In the genomic region with DNA sequence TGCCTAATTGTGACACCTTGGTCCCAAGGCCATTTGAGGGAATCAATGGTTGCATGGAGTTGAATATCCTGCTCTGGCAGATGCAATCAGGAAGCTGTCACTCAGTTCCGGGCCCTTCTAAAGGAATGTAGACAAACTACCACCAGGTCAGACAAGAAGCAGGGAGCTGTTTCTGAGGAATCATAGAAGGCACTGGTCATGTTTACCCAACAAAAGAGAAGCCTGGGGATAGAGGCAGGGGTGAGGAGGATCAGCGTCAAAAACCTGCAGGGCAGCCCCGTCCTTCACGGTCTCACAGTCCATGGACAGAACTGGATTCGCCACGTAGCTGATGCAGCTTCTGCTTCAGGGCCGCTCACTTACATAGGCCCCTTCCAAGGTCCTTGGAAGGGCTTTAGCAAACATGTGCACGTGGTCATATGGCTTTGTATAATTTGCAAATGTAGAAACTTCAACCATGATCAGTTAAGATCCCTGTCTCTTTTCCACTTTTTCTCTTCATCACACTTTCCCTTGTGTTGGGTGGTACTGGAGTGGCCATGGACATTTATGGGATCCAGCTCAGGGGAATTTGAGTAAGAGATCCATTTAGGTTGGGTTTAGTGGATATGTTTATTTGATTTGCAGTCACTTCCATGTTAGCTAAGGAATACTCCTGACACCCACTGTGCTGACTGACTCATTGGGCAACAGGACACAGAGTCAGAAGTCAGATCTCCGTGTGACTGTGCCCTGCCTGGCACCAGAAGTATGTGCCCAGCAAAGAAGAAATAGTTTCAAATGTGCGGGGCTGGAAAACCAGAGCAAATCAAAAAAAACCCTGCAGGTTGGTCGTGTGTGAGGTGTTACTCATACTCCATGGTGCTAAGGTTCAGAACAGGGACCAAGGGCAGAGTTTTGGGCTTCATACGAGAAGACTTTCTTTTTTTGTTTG, we compare ENCODE assay signal across 1 cellular context.
TF ChIP-seq lines count a peak whose summit lies in the region.

No MANE protein-coding gene starts in this region.

TF ChIP-seq in HepG2, 621 proteins besides CTCF, POLR2A, EP300 and RAD21 (continued from another document and continues in another):
- peak; percentile 49; the same call in 1 of the 2 replicates for TF ChIP-seq SALL1 (CRISPR knock-in tag; IDR thresholded peaks at IDR 0.05)
- TF ChIP-seq HMG20A (CRISPR knock-in tag; IDR thresholded peaks at IDR 0.05; ENCODE audit: borderline replicate concordance), result no peak
- TF ChIP-seq, protein P1, sequence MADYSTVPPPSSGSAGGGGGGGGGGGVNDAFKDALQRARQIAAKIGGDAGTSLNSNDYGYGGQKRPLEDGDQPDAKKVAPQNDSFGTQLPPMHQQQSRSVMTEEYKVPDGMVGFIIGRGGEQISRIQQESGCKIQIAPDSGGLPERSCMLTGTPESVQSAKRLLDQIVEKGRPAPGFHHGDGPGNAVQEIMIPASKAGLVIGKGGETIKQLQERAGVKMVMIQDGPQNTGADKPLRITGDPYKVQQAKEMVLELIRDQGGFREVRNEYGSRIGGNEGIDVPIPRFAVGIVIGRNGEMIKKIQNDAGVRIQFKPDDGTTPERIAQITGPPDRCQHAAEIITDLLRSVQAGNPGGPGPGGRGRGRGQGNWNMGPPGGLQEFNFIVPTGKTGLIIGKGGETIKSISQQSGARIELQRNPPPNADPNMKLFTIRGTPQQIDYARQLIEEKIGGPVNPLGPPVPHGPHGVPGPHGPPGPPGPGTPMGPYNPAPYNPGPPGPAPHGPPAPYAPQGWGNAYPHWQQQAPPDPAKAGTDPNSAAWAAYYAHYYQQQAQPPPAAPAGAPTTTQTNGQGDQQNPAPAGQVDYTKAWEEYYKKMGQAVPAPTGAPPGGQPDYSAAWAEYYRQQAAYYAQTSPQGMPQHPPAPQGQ (CRISPR knock-in tag; IDR thresholded peaks at IDR 0.05; ENCODE audit: borderline replicate concordance), result no peak
- 0 out of 2 replicates have a peak, but pooled peaks have one; percentile 19 for TF ChIP-seq ZNF124 (CRISPR knock-in tag; IDR thresholded peaks at IDR 0.05)
- TF ChIP-seq, protein P2, sequence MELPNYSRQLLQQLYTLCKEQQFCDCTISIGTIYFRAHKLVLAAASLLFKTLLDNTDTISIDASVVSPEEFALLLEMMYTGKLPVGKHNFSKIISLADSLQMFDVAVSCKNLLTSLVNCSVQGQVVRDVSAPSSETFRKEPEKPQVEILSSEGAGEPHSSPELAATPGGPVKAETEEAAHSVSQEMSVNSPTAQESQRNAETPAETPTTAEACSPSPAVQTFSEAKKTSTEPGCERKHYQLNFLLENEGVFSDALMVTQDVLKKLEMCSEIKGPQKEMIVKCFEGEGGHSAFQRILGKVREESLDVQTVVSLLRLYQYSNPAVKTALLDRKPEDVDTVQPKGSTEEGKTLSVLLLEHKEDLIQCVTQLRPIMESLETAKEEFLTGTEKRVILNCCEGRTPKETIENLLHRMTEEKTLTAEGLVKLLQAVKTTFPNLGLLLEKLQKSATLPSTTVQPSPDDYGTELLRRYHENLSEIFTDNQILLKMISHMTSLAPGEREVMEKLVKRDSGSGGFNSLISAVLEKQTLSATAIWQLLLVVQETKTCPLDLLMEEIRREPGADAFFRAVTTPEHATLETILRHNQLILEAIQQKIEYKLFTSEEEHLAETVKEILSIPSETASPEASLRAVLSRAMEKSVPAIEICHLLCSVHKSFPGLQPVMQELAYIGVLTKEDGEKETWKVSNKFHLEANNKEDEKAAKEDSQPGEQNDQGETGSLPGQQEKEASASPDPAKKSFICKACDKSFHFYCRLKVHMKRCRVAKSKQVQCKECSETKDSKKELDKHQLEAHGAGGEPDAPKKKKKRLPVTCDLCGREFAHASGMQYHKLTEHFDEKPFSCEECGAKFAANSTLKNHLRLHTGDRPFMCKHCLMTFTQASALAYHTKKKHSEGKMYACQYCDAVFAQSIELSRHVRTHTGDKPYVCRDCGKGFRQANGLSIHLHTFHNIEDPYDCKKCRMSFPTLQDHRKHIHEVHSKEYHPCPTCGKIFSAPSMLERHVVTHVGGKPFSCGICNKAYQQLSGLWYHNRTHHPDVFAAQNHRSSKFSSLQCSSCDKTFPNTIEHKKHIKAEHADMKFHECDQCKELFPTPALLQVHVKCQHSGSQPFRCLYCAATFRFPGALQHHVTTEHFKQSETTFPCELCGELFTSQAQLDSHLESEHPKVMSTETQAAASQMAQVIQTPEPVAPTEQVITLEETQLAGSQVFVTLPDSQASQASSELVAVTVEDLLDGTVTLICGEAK (IDR thresholded peaks at IDR 0.05), result no peak
- TF ChIP-seq, protein P2 (CRISPR knock-in tag; IDR thresholded peaks at IDR 0.05), result no peak
- TF ChIP-seq, protein P3, sequence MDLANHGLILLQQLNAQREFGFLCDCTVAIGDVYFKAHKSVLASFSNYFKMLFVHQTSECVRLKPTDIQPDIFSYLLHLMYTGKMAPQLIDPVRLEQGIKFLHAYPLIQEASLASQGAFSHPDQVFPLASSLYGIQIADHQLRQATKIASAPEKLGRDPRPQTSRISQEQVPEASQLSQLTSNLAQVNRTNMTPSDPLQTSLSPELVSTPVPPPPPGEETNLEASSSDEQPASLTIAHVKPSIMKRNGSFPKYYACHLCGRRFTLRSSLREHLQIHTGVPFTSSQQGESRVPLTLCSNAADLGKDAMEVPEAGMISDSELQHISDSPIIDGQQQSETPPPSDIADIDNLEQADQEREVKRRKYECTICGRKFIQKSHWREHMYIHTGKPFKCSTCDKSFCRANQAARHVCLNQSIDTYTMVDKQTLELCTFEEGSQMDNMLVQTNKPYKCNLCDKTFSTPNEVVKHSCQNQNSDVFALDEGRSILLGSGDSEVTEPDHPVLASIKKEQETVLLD (CRISPR knock-in tag; IDR thresholded peaks at IDR 0.05; ENCODE audit: low read depth), result no peak
- no peak for TF ChIP-seq ZFP37 (CRISPR knock-in tag; IDR thresholded peaks at IDR 0.05; ENCODE audit: borderline replicate concordance)
- no peak for TF ChIP-seq HOXA9 (CRISPR knock-in tag; IDR thresholded peaks at IDR 0.05; ENCODE audit: borderline replicate concordance)
- TF ChIP-seq, protein P4, sequence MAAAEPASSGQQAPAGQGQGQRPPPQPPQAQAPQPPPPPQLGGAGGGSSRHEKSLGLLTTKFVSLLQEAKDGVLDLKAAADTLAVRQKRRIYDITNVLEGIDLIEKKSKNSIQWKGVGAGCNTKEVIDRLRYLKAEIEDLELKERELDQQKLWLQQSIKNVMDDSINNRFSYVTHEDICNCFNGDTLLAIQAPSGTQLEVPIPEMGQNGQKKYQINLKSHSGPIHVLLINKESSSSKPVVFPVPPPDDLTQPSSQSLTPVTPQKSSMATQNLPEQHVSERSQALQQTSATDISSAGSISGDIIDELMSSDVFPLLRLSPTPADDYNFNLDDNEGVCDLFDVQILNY (CRISPR knock-in tag; conservative IDR thresholded peaks at IDR 0.05), result no peak
- TF ChIP-seq YEATS4 (CRISPR knock-in tag; IDR thresholded peaks at IDR 0.05; ENCODE audit: borderline replicate concordance), result no peak
- TF ChIP-seq ZNF337 (CRISPR knock-in tag; IDR thresholded peaks at IDR 0.05; ENCODE audit: borderline replicate concordance, low read depth), result no peak
- no peak for TF ChIP-seq ZSCAN22 (CRISPR knock-in tag; IDR thresholded peaks at IDR 0.05)
- no peak; the same call in 1 of the 2 replicates for TF ChIP-seq ZFY (CRISPR knock-in tag; IDR thresholded peaks at IDR 0.05)
- TF ChIP-seq, protein P5, sequence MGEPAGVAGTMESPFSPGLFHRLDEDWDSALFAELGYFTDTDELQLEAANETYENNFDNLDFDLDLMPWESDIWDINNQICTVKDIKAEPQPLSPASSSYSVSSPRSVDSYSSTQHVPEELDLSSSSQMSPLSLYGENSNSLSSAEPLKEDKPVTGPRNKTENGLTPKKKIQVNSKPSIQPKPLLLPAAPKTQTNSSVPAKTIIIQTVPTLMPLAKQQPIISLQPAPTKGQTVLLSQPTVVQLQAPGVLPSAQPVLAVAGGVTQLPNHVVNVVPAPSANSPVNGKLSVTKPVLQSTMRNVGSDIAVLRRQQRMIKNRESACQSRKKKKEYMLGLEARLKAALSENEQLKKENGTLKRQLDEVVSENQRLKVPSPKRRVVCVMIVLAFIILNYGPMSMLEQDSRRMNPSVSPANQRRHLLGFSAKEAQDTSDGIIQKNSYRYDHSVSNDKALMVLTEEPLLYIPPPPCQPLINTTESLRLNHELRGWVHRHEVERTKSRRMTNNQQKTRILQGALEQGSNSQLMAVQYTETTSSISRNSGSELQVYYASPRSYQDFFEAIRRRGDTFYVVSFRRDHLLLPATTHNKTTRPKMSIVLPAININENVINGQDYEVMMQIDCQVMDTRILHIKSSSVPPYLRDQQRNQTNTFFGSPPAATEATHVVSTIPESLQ (CRISPR knock-in tag; conservative IDR thresholded peaks at IDR 0.05), result no peak
- TF ChIP-seq, protein P6, sequence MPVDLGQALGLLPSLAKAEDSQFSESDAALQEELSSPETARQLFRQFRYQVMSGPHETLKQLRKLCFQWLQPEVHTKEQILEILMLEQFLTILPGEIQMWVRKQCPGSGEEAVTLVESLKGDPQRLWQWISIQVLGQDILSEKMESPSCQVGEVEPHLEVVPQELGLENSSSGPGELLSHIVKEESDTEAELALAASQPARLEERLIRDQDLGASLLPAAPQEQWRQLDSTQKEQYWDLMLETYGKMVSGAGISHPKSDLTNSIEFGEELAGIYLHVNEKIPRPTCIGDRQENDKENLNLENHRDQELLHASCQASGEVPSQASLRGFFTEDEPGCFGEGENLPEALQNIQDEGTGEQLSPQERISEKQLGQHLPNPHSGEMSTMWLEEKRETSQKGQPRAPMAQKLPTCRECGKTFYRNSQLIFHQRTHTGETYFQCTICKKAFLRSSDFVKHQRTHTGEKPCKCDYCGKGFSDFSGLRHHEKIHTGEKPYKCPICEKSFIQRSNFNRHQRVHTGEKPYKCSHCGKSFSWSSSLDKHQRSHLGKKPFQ (CRISPR knock-in tag; IDR thresholded peaks at IDR 0.05; ENCODE audit: insufficient replicate concordance), result no peak
- no peak for TF ChIP-seq ZNF224 (CRISPR knock-in tag; IDR thresholded peaks at IDR 0.05)
- TF ChIP-seq, protein P7, sequence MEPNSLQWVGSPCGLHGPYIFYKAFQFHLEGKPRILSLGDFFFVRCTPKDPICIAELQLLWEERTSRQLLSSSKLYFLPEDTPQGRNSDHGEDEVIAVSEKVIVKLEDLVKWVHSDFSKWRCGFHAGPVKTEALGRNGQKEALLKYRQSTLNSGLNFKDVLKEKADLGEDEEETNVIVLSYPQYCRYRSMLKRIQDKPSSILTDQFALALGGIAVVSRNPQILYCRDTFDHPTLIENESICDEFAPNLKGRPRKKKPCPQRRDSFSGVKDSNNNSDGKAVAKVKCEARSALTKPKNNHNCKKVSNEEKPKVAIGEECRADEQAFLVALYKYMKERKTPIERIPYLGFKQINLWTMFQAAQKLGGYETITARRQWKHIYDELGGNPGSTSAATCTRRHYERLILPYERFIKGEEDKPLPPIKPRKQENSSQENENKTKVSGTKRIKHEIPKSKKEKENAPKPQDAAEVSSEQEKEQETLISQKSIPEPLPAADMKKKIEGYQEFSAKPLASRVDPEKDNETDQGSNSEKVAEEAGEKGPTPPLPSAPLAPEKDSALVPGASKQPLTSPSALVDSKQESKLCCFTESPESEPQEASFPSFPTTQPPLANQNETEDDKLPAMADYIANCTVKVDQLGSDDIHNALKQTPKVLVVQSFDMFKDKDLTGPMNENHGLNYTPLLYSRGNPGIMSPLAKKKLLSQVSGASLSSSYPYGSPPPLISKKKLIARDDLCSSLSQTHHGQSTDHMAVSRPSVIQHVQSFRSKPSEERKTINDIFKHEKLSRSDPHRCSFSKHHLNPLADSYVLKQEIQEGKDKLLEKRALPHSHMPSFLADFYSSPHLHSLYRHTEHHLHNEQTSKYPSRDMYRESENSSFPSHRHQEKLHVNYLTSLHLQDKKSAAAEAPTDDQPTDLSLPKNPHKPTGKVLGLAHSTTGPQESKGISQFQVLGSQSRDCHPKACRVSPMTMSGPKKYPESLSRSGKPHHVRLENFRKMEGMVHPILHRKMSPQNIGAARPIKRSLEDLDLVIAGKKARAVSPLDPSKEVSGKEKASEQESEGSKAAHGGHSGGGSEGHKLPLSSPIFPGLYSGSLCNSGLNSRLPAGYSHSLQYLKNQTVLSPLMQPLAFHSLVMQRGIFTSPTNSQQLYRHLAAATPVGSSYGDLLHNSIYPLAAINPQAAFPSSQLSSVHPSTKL (CRISPR knock-in tag; IDR thresholded peaks at IDR 0.05), result peak; percentile 13; the same call in 1 of the 2 replicates
- TF ChIP-seq GFI1 (CRISPR knock-in tag; IDR thresholded peaks at IDR 0.05; ENCODE audit: borderline replicate concordance), result no peak
- no peak for TF ChIP-seq SPEN (CRISPR knock-in tag; IDR thresholded peaks at IDR 0.05; ENCODE audit: low read depth)
- TF ChIP-seq, protein P8, sequence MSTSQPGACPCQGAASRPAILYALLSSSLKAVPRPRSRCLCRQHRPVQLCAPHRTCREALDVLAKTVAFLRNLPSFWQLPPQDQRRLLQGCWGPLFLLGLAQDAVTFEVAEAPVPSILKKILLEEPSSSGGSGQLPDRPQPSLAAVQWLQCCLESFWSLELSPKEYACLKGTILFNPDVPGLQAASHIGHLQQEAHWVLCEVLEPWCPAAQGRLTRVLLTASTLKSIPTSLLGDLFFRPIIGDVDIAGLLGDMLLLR (CRISPR knock-in tag; IDR thresholded peaks at IDR 0.05), result no peak
- TF ChIP-seq SATB2 (CRISPR knock-in tag; IDR thresholded peaks at IDR 0.05), result no peak
- no peak for TF ChIP-seq CENPT (CRISPR knock-in tag; IDR thresholded peaks at IDR 0.05; ENCODE audit: low read depth)
- TF ChIP-seq ZNF672 (CRISPR knock-in tag; IDR thresholded peaks at IDR 0.05), result no peak
- TF ChIP-seq, protein P9, sequence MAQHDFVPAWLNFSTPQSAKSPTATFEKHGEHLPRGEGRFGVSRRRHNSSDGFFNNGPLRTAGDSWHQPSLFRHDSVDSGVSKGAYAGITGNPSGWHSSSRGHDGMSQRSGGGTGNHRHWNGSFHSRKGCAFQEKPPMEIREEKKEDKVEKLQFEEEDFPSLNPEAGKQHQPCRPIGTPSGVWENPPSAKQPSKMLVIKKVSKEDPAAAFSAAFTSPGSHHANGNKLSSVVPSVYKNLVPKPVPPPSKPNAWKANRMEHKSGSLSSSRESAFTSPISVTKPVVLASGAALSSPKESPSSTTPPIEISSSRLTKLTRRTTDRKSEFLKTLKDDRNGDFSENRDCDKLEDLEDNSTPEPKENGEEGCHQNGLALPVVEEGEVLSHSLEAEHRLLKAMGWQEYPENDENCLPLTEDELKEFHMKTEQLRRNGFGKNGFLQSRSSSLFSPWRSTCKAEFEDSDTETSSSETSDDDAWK (CRISPR knock-in tag; IDR thresholded peaks at IDR 0.05), result no peak
